Comparison of ENCODE assay signal across 1 cellular context in the genomic region with DNA sequence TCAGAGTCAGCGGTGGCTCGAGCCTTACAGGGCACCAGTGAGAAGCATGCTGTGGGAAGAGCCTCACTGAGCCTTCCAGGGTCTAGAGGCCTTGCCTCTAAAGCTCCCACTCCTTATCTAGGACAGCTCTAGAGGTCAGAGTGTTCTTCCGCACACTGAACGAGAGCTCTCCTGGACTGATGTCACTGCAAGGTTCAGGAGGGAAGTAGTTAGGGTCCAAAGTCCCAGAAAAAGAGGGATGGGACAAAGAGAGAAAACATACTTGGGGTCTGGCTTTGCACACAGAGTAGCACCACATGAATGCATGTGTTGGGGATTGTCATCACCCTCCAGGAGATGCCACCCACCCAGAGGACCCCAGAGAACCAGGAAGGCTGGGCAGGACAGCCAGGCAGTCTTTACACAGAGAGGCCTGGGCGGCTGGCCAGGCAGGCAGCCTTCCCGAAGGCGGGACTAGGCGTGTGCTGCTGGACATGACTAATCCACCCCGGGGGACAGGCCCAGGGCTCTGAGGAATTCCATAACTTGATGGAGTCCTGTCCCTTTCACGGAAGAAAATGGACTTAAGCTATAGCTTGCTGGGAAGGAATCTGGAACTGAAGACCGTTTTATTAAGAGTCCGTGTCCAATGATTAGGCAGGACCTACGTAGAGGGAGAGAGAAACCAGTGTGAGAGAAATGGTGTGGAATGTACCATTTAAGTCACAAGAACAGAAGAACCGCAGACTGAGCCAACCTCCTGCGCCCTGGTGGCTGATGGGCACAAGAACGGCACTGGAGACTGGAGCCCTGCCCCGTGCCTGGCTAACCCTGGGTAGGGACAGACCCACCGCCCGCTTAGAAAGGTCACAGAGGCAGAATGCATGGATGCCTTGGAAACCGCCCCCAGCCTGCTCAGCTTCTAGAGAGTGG.
TF ChIP-seq lines count a peak whose summit lies in the region.

No MANE protein-coding gene starts in this region.

TF ChIP-seq in H1, 55 proteins besides CTCF, POLR2A, EP300 and RAD21:
- TF ChIP-seq, protein P1, sequence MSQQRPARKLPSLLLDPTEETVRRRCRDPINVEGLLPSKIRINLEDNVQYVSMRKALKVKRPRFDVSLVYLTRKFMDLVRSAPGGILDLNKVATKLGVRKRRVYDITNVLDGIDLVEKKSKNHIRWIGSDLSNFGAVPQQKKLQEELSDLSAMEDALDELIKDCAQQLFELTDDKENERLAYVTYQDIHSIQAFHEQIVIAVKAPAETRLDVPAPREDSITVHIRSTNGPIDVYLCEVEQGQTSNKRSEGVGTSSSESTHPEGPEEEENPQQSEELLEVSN (IDR thresholded peaks at IDR 0.05) = no peak
- TF ChIP-seq, protein P2, sequence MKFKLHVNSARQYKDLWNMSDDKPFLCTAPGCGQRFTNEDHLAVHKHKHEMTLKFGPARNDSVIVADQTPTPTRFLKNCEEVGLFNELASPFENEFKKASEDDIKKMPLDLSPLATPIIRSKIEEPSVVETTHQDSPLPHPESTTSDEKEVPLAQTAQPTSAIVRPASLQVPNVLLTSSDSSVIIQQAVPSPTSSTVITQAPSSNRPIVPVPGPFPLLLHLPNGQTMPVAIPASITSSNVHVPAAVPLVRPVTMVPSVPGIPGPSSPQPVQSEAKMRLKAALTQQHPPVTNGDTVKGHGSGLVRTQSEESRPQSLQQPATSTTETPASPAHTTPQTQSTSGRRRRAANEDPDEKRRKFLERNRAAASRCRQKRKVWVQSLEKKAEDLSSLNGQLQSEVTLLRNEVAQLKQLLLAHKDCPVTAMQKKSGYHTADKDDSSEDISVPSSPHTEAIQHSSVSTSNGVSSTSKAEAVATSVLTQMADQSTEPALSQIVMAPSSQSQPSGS (IDR thresholded peaks at IDR 0.05; ENCODE audit: low read length) = no peak
- TF ChIP-seq POLR2AphosphoS5 (IDR thresholded peaks at IDR 0.05; ENCODE audit: low read depth, low read length) = 0 out of 2 replicates have a peak, but pooled peaks have one; percentile 32
- TF ChIP-seq CREB1 (IDR thresholded peaks at IDR 0.05) = no peak
